In the genomic region with DNA sequence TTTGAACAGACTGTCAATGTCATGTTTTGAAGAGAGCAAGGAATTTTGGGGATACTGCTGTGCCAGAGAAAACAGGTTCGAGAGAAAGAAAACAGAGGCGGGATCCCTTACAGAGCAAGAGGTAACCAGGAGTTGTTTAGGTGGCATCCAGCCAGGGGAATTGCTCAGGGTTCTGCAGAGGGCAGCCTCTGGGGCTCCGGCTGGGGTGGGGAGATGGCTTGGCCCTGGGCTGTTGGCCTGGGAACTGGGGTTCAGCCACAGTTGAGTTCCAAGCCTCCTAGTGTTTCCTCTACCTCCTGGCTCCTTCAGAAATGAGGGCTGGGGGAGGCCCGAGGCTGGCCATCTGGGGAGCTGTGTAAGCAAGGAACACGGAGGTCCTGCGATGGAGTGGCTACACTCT, we compare ENCODE assay signal across 1 cellular context.
TF ChIP-seq lines count a peak whose summit lies in the region.

No MANE protein-coding gene starts in this region.

TF ChIP-seq in SK-N-SH treated with all-trans-retinoic acid at 6 μM for 48 hours, 23 proteins besides CTCF, POLR2A, EP300 and RAD21 (continued from another document):
- TF ChIP-seq GLIS3 (CRISPR knock-in tag; IDR thresholded peaks at IDR 0.05): no peak
- TF ChIP-seq ZNF565 (CRISPR knock-in tag; conservative IDR thresholded peaks at IDR 0.05; ENCODE audit: low read depth): no peak
- TF ChIP-seq ESRRG (CRISPR knock-in tag; IDR thresholded peaks at IDR 0.05): no peak
- TF ChIP-seq, protein P1, sequence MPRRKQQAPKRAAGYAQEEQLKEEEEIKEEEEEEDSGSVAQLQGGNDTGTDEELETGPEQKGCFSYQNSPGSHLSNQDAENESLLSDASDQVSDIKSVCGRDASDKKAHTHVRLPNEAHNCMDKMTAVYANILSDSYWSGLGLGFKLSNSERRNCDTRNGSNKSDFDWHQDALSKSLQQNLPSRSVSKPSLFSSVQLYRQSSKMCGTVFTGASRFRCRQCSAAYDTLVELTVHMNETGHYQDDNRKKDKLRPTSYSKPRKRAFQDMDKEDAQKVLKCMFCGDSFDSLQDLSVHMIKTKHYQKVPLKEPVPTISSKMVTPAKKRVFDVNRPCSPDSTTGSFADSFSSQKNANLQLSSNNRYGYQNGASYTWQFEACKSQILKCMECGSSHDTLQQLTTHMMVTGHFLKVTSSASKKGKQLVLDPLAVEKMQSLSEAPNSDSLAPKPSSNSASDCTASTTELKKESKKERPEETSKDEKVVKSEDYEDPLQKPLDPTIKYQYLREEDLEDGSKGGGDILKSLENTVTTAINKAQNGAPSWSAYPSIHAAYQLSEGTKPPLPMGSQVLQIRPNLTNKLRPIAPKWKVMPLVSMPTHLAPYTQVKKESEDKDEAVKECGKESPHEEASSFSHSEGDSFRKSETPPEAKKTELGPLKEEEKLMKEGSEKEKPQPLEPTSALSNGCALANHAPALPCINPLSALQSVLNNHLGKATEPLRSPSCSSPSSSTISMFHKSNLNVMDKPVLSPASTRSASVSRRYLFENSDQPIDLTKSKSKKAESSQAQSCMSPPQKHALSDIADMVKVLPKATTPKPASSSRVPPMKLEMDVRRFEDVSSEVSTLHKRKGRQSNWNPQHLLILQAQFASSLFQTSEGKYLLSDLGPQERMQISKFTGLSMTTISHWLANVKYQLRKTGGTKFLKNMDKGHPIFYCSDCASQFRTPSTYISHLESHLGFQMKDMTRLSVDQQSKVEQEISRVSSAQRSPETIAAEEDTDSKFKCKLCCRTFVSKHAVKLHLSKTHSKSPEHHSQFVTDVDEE (CRISPR knock-in tag; IDR thresholded peaks at IDR 0.05): no peak
- TF ChIP-seq, protein P2, sequence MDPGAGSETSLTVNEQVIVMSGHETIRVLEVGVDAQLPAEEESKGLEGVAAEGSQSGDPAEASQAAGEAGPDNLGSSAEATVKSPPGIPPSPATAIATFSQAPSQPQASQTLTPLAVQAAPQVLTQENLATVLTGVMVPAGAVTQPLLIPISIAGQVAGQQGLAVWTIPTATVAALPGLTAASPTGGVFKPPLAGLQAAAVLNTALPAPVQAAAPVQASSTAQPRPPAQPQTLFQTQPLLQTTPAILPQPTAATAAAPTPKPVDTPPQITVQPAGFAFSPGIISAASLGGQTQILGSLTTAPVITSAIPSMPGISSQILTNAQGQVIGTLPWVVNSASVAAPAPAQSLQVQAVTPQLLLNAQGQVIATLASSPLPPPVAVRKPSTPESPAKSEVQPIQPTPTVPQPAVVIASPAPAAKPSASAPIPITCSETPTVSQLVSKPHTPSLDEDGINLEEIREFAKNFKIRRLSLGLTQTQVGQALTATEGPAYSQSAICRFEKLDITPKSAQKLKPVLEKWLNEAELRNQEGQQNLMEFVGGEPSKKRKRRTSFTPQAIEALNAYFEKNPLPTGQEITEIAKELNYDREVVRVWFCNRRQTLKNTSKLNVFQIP (CRISPR knock-in tag; IDR thresholded peaks at IDR 0.05; ENCODE audit: borderline replicate concordance, low read depth): no peak
- no peak for TF ChIP-seq SNAI2 (CRISPR knock-in tag; IDR thresholded peaks at IDR 0.05)
- TF ChIP-seq, protein P3, sequence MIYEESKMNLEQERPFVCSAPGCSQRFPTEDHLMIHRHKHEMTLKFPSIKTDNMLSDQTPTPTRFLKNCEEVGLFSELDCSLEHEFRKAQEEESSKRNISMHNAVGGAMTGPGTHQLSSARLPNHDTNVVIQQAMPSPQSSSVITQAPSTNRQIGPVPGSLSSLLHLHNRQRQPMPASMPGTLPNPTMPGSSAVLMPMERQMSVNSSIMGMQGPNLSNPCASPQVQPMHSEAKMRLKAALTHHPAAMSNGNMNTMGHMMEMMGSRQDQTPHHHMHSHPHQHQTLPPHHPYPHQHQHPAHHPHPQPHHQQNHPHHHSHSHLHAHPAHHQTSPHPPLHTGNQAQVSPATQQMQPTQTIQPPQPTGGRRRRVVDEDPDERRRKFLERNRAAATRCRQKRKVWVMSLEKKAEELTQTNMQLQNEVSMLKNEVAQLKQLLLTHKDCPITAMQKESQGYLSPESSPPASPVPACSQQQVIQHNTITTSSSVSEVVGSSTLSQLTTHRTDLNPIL (CRISPR knock-in tag; IDR thresholded peaks at IDR 0.05; ENCODE audit: low read depth): no peak
- no peak for TF ChIP-seq ZFP3 (CRISPR knock-in tag; IDR thresholded peaks at IDR 0.05)
- no peak for TF ChIP-seq ZFP30 (CRISPR knock-in tag; IDR thresholded peaks at IDR 0.05)
- TF ChIP-seq ISL1 (CRISPR knock-in tag; IDR thresholded peaks at IDR 0.05): no peak
- TF ChIP-seq, protein P4, sequence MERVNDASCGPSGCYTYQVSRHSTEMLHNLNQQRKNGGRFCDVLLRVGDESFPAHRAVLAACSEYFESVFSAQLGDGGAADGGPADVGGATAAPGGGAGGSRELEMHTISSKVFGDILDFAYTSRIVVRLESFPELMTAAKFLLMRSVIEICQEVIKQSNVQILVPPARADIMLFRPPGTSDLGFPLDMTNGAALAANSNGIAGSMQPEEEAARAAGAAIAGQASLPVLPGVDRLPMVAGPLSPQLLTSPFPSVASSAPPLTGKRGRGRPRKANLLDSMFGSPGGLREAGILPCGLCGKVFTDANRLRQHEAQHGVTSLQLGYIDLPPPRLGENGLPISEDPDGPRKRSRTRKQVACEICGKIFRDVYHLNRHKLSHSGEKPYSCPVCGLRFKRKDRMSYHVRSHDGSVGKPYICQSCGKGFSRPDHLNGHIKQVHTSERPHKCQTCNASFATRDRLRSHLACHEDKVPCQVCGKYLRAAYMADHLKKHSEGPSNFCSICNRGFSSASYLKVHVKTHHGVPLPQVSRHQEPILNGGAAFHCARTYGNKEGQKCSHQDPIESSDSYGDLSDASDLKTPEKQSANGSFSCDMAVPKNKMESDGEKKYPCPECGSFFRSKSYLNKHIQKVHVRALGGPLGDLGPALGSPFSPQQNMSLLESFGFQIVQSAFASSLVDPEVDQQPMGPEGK (CRISPR knock-in tag; IDR thresholded peaks at IDR 0.05; ENCODE audit: borderline replicate concordance): no peak
- TF ChIP-seq RARB (CRISPR knock-in tag; IDR thresholded peaks at IDR 0.05): no peak
- no peak for TF ChIP-seq CSDC2 (CRISPR knock-in tag; IDR thresholded peaks at IDR 0.05)
- TF ChIP-seq TCF4 (CRISPR knock-in tag; IDR thresholded peaks at IDR 0.05; ENCODE audit: borderline replicate concordance): no peak
- no peak for TF ChIP-seq ZC3H10 (CRISPR knock-in tag; IDR thresholded peaks at IDR 0.05)
- TF ChIP-seq TOX (CRISPR knock-in tag; IDR thresholded peaks at IDR 0.05; ENCODE audit: borderline replicate concordance): no peak
- TF ChIP-seq OSR1 (CRISPR knock-in tag; IDR thresholded peaks at IDR 0.05): no peak
- TF ChIP-seq BACH2 (CRISPR knock-in tag; IDR thresholded peaks at IDR 0.05; ENCODE audit: borderline replicate concordance): no peak
TF ChIP-seq in SK-N-SH treated with all-trans-retinoic acid at 6 μM for 48 hours: peak in this region for 0.
